11 cellular contexts compared by ENCODE assay signal in the genomic region with DNA sequence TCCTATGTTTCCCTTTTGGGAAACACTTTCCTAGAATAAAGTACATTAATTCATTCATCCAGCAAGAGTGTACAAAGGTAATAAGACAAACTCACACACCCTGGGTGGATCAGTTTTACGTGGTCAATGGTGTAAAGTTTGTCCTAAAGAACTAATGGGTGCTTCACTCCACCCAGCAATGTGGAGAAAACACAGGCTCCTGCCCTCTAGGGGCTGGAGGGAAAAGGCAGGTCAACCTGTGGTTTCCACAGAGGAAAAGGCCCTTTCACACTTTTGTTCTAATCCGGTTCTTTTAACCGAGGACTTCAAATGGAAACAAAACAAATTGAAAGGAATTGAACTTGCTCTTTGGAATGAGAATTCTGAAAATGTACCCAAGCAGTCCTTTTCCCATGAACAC.
A peak's percentile ranks its signal among the peaks of the same experiment; 100 is the strongest.
DNase-seq lines count a peak whose midpoint lies in the region; TF ChIP-seq lines count a peak whose summit lies in the region.
"Had no signal": no experiment of that assay in that cellular context is flagged by ENCODE, and none has a peak within 500 bp of the region (broad histone marks: within the 10 kb centered on the region; RNA-seq: fewer than 3 reads in every experiment).

No MANE protein-coding gene starts in this region.

- no peaks in the 10 kb centered on the region for H3K27me3 ChIP-seq in BLaER1
- no peaks in the 10 kb centered on the region for H3K27me3 ChIP-seq in GM23248 (replicated peaks; ENCODE audit: insufficient read depth)
- H3K27me3 ChIP-seq in SK-N-SH (ENCODE audit: insufficient read depth) = no peaks in the 10 kb centered on the region; the same call in 1 of the 2 replicates
- H3K27me3 ChIP-seq: ascending aorta, pancreas had no signal

- TF ChIP-seq RAD21 in SK-N-SH (IDR thresholded peaks at IDR 0.05; ENCODE audit: low read length) = no peak

- H3F3A ChIP-seq in GM23248 (ENCODE audit: insufficient read depth) (no peaks in the 10 kb centered on the region), SK-N-SH (replicated peaks; ENCODE audit: insufficient read depth) (no peaks in the 10 kb centered on the region)

- H3K79me2 ChIP-seq in GM23248 (ENCODE audit: insufficient read depth) (no peaks in the 10 kb centered on the region), SK-N-SH (ENCODE audit: insufficient read depth) (no peaks in the 10 kb centered on the region)

- TF ChIP-seq EP300 in SK-N-SH (IDR thresholded peaks at IDR 0.05; ENCODE audit: borderline replicate concordance in 1 of 2, low read depth in 1 of 2, low read length in 1 of 2) = no peak

- H4K20me1 ChIP-seq in BLaER1 = no peaks in the 10 kb centered on the region
- H4K20me1 ChIP-seq in GM23248 (ENCODE audit: insufficient read depth) = no peaks in the 10 kb centered on the region
- H4K20me1 ChIP-seq in SK-N-SH (ENCODE audit: insufficient read depth) = no peaks in the 10 kb centered on the region

- H3K9ac ChIP-seq in BLaER1 (no peak overlapping the region), GM23248 (no peak overlapping the region), SK-N-SH (no peak overlapping the region)

- POLR2A ChIA-PET in SK-N-SH (lab: Yijun Ruan, JAX) = no interaction called here

- DNase-seq in GM23248 (peak; percentile 8), SK-N-SH (no peak), foreskin fibroblast (no peak), GOT3 (lab: John Stamatoyannopoulos, UW) (no peak), SW480 (ENCODE audit: low spot score) (no peak), retina (no peak), anterior cingulate cortex (lab: John Stamatoyannopoulos, UW) (no peak)
- DNase-seq: MG63, pancreas had no signal

- no peaks in the 10 kb centered on the region for H3K9me2 ChIP-seq in GM23248 (ENCODE audit: insufficient read depth)
- H3K9me2 ChIP-seq in SK-N-SH = no peaks in the 10 kb centered on the region

- H2AFZ ChIP-seq in GM23248 = no peak overlapping the region
- no peak overlapping the region for H2AFZ ChIP-seq in SK-N-SH (ENCODE audit: low read depth)

- H3K36me3 ChIP-seq in BLaER1 = no peaks in the 10 kb centered on the region
- H3K36me3 ChIP-seq in GM23248 (ENCODE audit: low read depth) = no peaks in the 10 kb centered on the region
- no peaks in the 10 kb centered on the region for H3K36me3 ChIP-seq in SK-N-SH (replicated peaks in 1 of 2; ENCODE audit: control insufficient read depth in 1 of 2, insufficient read depth in 2 of 2, low read length in 1 of 2)
- H3K36me3 ChIP-seq: ascending aorta, MG63, pancreas had no signal

- H3K9me3 ChIP-seq in BLaER1 (peaks cover 16% of the 10 kb centered on the region), GM23248 (ENCODE audit: low read depth) (no peaks in the 10 kb centered on the region), SK-N-SH (no peaks in the 10 kb centered on the region)
- H3K9me3 ChIP-seq: ascending aorta, MG63, pancreas had no signal

- H3K4me1 ChIP-seq in BLaER1 = peaks cover 30% of the 10 kb centered on the region
- H3K4me1 ChIP-seq in GM23248 (ENCODE audit: insufficient read depth) = no peaks in the 10 kb centered on the region
- peaks cover 0 to 25% of the 10 kb centered on the region in 2 experiments; a peak in 3 of 4 replicates for H3K4me1 ChIP-seq in SK-N-SH (ENCODE audit: control insufficient read depth in 1 of 2, insufficient read depth in 2 of 2, low read depth in 1 of 2, low read length in 1 of 2)
- H3K4me1 ChIP-seq: ascending aorta, pancreas had no signal

- H3K27ac ChIP-seq in BLaER1 (no peak overlapping the region), GM23248 (no peak overlapping the region), SK-N-SH (ENCODE audit: low read depth in 2 of 2, low read length in 1 of 2) (no peak overlapping the region)
- H3K27ac ChIP-seq: ascending aorta, pancreas had no signal

- TF ChIP-seq CTCF in SK-N-SH (IDR thresholded peaks at IDR 0.05) (peak; percentile 37), foreskin fibroblast (IDR thresholded peaks at IDR 0.05; ENCODE audit: low read depth, low read length) (peak; percentile 34)

- in situ Hi-C loops in GM23248 (cut with MboI) = no loop called here

- WGBS in GM23248 (ENCODE audit: low coverage in 1 of 2, low lambda C conversion rate in 2 of 2, missing lambda C conversion rate in 2 of 2), 2 experiments = 83 to 89% methylated on average over 3 of the region's 3 CpGs
- 54% methylated on average over 3 of the region's 3 CpGs for WGBS in SK-N-SH (ENCODE audit: low lambda C conversion rate)

- H3K4me3 ChIP-seq in BLaER1 (no peak overlapping the region), GM23248 (no peak overlapping the region), SK-N-SH (ENCODE audit: low read depth in 2 of 2, low read length in 1 of 2) (no peak overlapping the region), foreskin fibroblast (ENCODE audit: low read depth in 1 of 2, low read length in 2 of 2) (no peak overlapping the region)
- H3K4me3 ChIP-seq: ascending aorta, MG63, pancreas had no signal

- CTCF ChIA-PET in SK-N-SH (lab: Yijun Ruan, JAX) = interaction anchor here (0.9 to 2.2 kb wide), 7 partner anchors 8 to 21 kb away, joined by 3 to 10 read pairs (median 4); no protein-coding TSS in a partner anchor

- H3K4me2 ChIP-seq in BLaER1 (peak overlapping the region; percentile 10; the same call in 1 of the 2 replicates), GM23248 (ENCODE audit: unreplicated experiment) (no peak overlapping the region), SK-N-SH (no peak overlapping the region)

TF ChIP-seq in SK-N-SH, 30 proteins besides CTCF, POLR2A, EP300 and RAD21:
- no peak for TF ChIP-seq MAX (IDR thresholded peaks at IDR 0.05; ENCODE audit: low read depth)
TF ChIP-seq in SK-N-SH: peak in this region for 0.
